ENCODE assay signal across 21 cellular contexts in genomic region chr16:35516551-35516950, GRCh38.
"Had no signal": no experiment of that assay in that cellular context is flagged by ENCODE, and none has a peak within 500 bp of the region (broad histone marks: within the 10 kb centered on the region; RNA-seq: fewer than 3 reads in every experiment).

No MANE protein-coding gene starts in this region.

- DNase-seq: activated effector memory CD4-positive, alpha-beta T cell treated with anti-CD3 and anti-CD28 coated beads, Interleukin-2, amount 50 U/mL, for 16 hours; activated T-cell treated with anti-CD3 and anti-CD28 coated beads, Interleukin-2, amount 50 U/mL, for 24 hours; amniotic stem cell; cerebellar nuclear complex; dorsolateral prefrontal cortex; esophagus squamous epithelium; foreskin fibroblast; heart right ventricle; islet precursor cell; left lung; mesenchymal stem cell; occipital lobe; right lobe of liver; spleen; stimulated activated CD4-positive, alpha-beta T cell treated with anti-CD3 and anti-CD28 coated beads, Interleukin-2, amount 100 ng/mL, for 24 hours; stimulated activated naive CD4-positive, alpha-beta T cell; substantia nigra; trophoblast cell had no signal

- H3K4me1 ChIP-seq: esophagus squamous epithelium, heart right ventricle, left lung, right lobe of liver, spleen had no signal

- FAIRE-seq: endometrium had no signal

- ATAC-seq: activated CD4-positive, CD25-positive, alpha-beta regulatory T cell treated with anti-CD3 and anti-CD28 coated beads, Interleukin-2, amount 50 U/mL, for 24 hours; activated naive CD4-positive, alpha-beta T cell treated with anti-CD3 and anti-CD28 coated beads, Interleukin-2, amount 50 U/mL, for 72 hours; heart right ventricle; left lung; right lobe of liver had no signal

- H3K9me3 ChIP-seq: esophagus squamous epithelium, right lobe of liver had no signal

- H3K4me3 ChIP-seq: dorsolateral prefrontal cortex, esophagus squamous epithelium, heart right ventricle, left lung, right lobe of liver, spleen had no signal

- H3K27ac ChIP-seq: dorsolateral prefrontal cortex, esophagus squamous epithelium, heart right ventricle, left lung, right lobe of liver, spleen had no signal

- H3K36me3 ChIP-seq: esophagus squamous epithelium, heart right ventricle, left lung, right lobe of liver, spleen had no signal

- H3K27me3 ChIP-seq: esophagus squamous epithelium, left lung, right lobe of liver, spleen had no signal
